1 cellular context compared by ENCODE assay signal in the genomic region with DNA sequence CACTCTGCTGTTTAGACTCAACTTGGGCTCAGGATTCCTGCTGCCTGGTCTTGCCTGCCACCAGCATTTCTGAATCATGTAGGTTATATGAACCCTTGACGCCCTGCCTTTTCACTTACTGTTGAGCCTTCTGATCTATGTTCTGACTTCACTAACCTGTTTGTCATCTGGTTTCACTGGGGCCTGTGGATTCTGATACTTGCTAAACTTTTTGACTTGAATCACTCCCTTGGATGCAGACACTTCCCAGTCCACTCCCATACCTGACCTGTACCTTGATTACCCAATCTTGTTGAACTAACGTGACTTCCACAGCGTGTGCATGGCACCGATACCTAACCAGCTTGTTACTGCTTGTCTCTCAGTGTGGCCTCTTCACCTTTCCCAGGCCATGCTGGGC.
TF ChIP-seq lines count a peak whose summit lies in the region.

No MANE protein-coding gene starts in this region.

TF ChIP-seq in HepG2, 621 proteins besides CTCF, POLR2A, EP300 and RAD21:
- TF ChIP-seq ZNF83 (CRISPR knock-in tag; IDR thresholded peaks at IDR 0.05; ENCODE audit: borderline replicate concordance) (no peak), ZNF121 (CRISPR knock-in tag; IDR thresholded peaks at IDR 0.05) (no peak), TOPORS (CRISPR knock-in tag; IDR thresholded peaks at IDR 0.05) (no peak), ZNF263 (CRISPR knock-in tag; IDR thresholded peaks at IDR 0.05) (no peak), ZNF205 (CRISPR knock-in tag; IDR thresholded peaks at IDR 0.05) (0 out of 2 replicates have a peak, but pooled peaks have one; percentile 20), ZNF557 (CRISPR knock-in tag; IDR thresholded peaks at IDR 0.05) (no peak), CEBPG (CRISPR knock-in tag; IDR thresholded peaks at IDR 0.05) (peak; percentile 61)
- TF ChIP-seq, protein P1, sequence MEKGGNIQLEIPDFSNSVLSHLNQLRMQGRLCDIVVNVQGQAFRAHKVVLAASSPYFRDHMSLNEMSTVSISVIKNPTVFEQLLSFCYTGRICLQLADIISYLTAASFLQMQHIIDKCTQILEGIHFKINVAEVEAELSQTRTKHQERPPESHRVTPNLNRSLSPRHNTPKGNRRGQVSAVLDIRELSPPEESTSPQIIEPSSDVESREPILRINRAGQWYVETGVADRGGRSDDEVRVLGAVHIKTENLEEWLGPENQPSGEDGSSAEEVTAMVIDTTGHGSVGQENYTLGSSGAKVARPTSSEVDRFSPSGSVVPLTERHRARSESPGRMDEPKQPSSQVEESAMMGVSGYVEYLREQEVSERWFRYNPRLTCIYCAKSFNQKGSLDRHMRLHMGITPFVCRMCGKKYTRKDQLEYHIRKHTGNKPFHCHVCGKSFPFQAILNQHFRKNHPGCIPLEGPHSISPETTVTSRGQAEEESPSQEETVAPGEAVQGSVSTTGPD (CRISPR knock-in tag; IDR thresholded peaks at IDR 0.05): no peak
- TF ChIP-seq, protein P2, sequence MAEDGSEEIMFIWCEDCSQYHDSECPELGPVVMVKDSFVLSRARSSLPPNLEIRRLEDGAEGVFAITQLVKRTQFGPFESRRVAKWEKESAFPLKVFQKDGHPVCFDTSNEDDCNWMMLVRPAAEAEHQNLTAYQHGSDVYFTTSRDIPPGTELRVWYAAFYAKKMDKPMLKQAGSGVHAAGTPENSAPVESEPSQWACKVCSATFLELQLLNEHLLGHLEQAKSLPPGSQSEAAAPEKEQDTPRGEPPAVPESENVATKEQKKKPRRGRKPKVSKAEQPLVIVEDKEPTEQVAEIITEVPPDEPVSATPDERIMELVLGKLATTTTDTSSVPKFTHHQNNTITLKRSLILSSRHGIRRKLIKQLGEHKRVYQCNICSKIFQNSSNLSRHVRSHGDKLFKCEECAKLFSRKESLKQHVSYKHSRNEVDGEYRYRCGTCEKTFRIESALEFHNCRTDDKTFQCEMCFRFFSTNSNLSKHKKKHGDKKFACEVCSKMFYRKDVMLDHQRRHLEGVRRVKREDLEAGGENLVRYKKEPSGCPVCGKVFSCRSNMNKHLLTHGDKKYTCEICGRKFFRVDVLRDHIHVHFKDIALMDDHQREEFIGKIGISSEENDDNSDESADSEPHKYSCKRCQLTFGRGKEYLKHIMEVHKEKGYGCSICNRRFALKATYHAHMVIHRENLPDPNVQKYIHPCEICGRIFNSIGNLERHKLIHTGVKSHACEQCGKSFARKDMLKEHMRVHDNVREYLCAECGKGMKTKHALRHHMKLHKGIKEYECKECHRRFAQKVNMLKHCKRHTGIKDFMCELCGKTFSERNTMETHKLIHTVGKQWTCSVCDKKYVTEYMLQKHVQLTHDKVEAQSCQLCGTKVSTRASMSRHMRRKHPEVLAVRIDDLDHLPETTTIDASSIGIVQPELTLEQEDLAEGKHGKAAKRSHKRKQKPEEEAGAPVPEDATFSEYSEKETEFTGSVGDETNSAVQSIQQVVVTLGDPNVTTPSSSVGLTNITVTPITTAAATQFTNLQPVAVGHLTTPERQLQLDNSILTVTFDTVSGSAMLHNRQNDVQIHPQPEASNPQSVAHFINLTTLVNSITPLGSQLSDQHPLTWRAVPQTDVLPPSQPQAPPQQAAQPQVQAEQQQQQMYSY (CRISPR knock-in tag; IDR thresholded peaks at IDR 0.05): peak; percentile 58; the same call in 1 of the 2 replicates
TF ChIP-seq in HepG2: peak in this region for 3.
